In genomic region chr2:85457043-85457442, GRCh38 we compare ENCODE assay signal across 1 cellular context.
TF ChIP-seq lines count a peak whose summit lies in the region.

No MANE protein-coding gene starts in this region.

TF ChIP-seq in HepG2, 621 proteins besides CTCF, POLR2A, EP300 and RAD21:
- TF ChIP-seq ZNF446 (CRISPR knock-in tag; IDR thresholded peaks at IDR 0.05) (no peak), ZNF160 (CRISPR knock-in tag; IDR thresholded peaks at IDR 0.05) (no peak), FLYWCH1 (CRISPR knock-in tag; IDR thresholded peaks at IDR 0.05) (no peak), MAZ (IDR thresholded peaks at IDR 0.05; ENCODE audit: borderline replicate concordance, low read depth, low read length) (no peak), MAZ (CRISPR knock-in tag; IDR thresholded peaks at IDR 0.05; ENCODE audit: low read depth) (no peak), CEBPB (IDR thresholded peaks at IDR 0.05; ENCODE audit: borderline replicate concordance, low read depth, low read length) (no peak), ARID2 (CRISPR knock-in tag; IDR thresholded peaks at IDR 0.05; ENCODE audit: borderline replicate concordance) (no peak), RBM39 (IDR thresholded peaks at IDR 0.05; ENCODE audit: low read depth, low read length, poor library complexity, severe bottlenecking) (no peak), PRDM15 (CRISPR knock-in tag; IDR thresholded peaks at IDR 0.05) (no peak), SALL2 (CRISPR knock-in tag; IDR thresholded peaks at IDR 0.05) (no peak), ZSCAN30 (CRISPR knock-in tag; IDR thresholded peaks at IDR 0.05) (no peak), DPF2 (CRISPR knock-in tag; IDR thresholded peaks at IDR 0.05; ENCODE audit: borderline replicate concordance, low read depth) (no peak), ZNF274 (CRISPR knock-in tag; IDR thresholded peaks at IDR 0.05) (no peak)
